ENCODE assay signal across 22 cellular contexts in the genomic region with DNA sequence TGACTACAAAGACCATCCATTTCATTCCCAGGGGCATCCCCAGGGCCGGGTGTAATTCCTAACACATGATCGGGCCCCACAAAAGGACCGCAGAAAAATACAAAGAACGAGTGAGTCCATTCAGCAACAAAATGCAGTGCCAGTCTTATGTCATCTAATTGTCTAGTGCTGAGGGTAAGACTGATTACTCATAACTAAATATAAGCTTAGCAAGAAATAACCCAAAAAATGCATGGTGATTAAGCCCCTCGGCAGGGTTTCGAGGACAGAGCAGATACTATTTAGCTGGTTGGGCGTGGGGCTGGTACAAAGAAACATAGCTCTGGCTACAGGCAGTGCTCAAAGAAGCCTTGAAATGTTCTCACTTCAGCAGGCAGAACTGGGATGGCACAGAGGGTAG.
"Had no signal": no experiment of that assay in that cellular context is flagged by ENCODE, and none has a peak within 500 bp of the region (broad histone marks: within the 10 kb centered on the region; RNA-seq: fewer than 3 reads in every experiment).

No MANE protein-coding gene starts in this region.

- H3K27me3 ChIP-seq: adrenal gland, foreskin keratinocyte, transverse colon, uterus had no signal

- H3K4me2 ChIP-seq: smooth muscle cell had no signal

- H3K4me1 ChIP-seq: adrenal gland, foreskin keratinocyte, stomach, transverse colon, uterus had no signal

- H3K27ac ChIP-seq: adrenal gland, foreskin keratinocyte, stomach, transverse colon, uterus had no signal

- H3K4me3 Mint-ChIP-seq: activated CD8-positive, alpha-beta T cell treated with anti-CD3 and anti-CD28 coated beads, Interleukin-2, amount 10 ng/mL, durations not matched to agents 7 days and 5 days; activated naive CD8-positive, alpha-beta T cell; naive B cell; stimulated activated memory B cell treated with anti-CD40 and anti-IgM and Interleukin-4, amounts not matched to agents 10 μg/mL and 1 μg/mL and 100 μg/mL, for 72 hours had no signal

- DNase-seq: activated CD4-positive, alpha-beta T cell treated with anti-CD3 and anti-CD28 coated beads for 1 hour; activated CD4-positive, alpha-beta T cell treated with anti-CD3 and anti-CD28 coated beads, Interleukin-2, amount 50 U/mL, for 1 hour; activated CD8-positive, alpha-beta T cell treated with anti-CD3 and anti-CD28 coated beads, Interleukin-2, amount 10 ng/mL, durations not matched to agents 7 days and 5 days; activated naive CD4-positive, alpha-beta T cell; adrenal gland; dermis blood vessel endothelial cell; effector CD8-positive, alpha-beta T cell; foreskin keratinocyte; naive B cell; occipital lobe; posterior cingulate gyrus; stimulated activated CD4-positive, alpha-beta T cell treated with anti-CD3 and anti-CD28 coated beads, Interleukin-15, amount 100 ng/mL, for 24 hours; stomach; transverse colon; uterus had no signal

- H3K36me3 ChIP-seq: adrenal gland, stomach, transverse colon, uterus had no signal

- H3K4me3 ChIP-seq: adrenal gland, lung, smooth muscle cell, stomach, transverse colon, uterus had no signal

- ATAC-seq: activated CD8-positive, alpha-beta T cell treated with anti-CD3 and anti-CD28 coated beads, Interleukin-2, amount 10 ng/mL, durations not matched to agents 7 days and 5 days; foreskin keratinocyte; left lobe of liver; sciatic nerve; stimulated activated memory B cell treated with anti-CD40 and anti-IgM and Interleukin-4, amounts not matched to agents 10 μg/mL and 1 μg/mL and 100 μg/mL, for 72 hours had no signal

- H3K9me3 ChIP-seq: adrenal gland, stomach, transverse colon, uterus had no signal

- H3K27ac Mint-ChIP-seq: activated CD8-positive, alpha-beta T cell treated with anti-CD3 and anti-CD28 coated beads, Interleukin-2, amount 10 ng/mL, durations not matched to agents 7 days and 5 days; activated naive CD8-positive, alpha-beta T cell; naive B cell; stimulated activated memory B cell treated with anti-CD40 and anti-IgM and Interleukin-4, amounts not matched to agents 10 μg/mL and 1 μg/mL and 100 μg/mL, for 72 hours had no signal

- FAIRE-seq: TTC549 had no signal

- H3K27me3 Mint-ChIP-seq: activated naive CD8-positive, alpha-beta T cell; naive B cell; stimulated activated memory B cell treated with anti-CD40 and anti-IgM and Interleukin-4, amounts not matched to agents 10 μg/mL and 1 μg/mL and 100 μg/mL, for 72 hours had no signal

- H3K4me1 Mint-ChIP-seq: naive B cell; stimulated activated memory B cell treated with anti-CD40 and anti-IgM and Interleukin-4, amounts not matched to agents 10 μg/mL and 1 μg/mL and 100 μg/mL, for 72 hours had no signal

- H3K36me3 Mint-ChIP-seq: activated naive CD8-positive, alpha-beta T cell; naive B cell; stimulated activated memory B cell treated with anti-CD40 and anti-IgM and Interleukin-4, amounts not matched to agents 10 μg/mL and 1 μg/mL and 100 μg/mL, for 72 hours had no signal
